Comparison of ENCODE assay signal across 8 cellular contexts in genomic region chr6:15245361-15246216, GRCh38.
DNase-seq lines count a peak whose midpoint lies in the region; ATAC-seq lines count a peak whose summit lies in the region.

JARID2 (plus strand) TSS chr6:15246069; CDS start chr6:15246540, 471 bp downstream.

- ATAC-seq in GM19324 (IDR thresholded peaks at IDR 0.05; ENCODE audit: low FRiP score, unreplicated experiment) (peak; percentile 61), HG03460 (IDR thresholded peaks at IDR 0.05; ENCODE audit: unreplicated experiment) (peak; percentile 51)

- H3K4me2 ChIP-seq in BLaER1, result peak within 1 kb of the TSS; percentile 93

- no peaks in the 10 kb centered on the region for H3K36me3 ChIP-seq in BLaER1

- H3K27ac ChIP-seq in BLaER1, result peak within 1 kb of the TSS; percentile 89
- peak within 1 kb of the TSS; percentile 94 for H3K27ac ChIP-seq in cingulate gyrus (ENCODE audit: low read depth, low read length)
- peak within 1 kb of the TSS; percentile 98 for H3K27ac ChIP-seq in layer of hippocampus (ENCODE audit: low read depth, low read length)

- DNase-seq in NCI-H526 (lab: John Stamatoyannopoulos, UW), result peak; percentile 95 to 98
- peak; percentile 98 for DNase-seq in activated CD4-positive, alpha-beta T cell treated with anti-CD3 and anti-CD28 coated beads for 48 hours
- peak; percentile 86 to 98 (median 90) for DNase-seq in stimulated activated CD4-positive, alpha-beta T cell treated with anti-CD3 and anti-CD28 coated beads, Interleukin-1b, Interleukin-23, amount 100 ng/mL, for 24 hours (ENCODE audit: low read depth in 4 of 4, low spot score in 1 of 4)

- H4K20me1 ChIP-seq in BLaER1, result peaks cover 38% of the 10 kb centered on the region

- peak within 1 kb of the TSS; percentile 88 for H3K9ac ChIP-seq in BLaER1

- no peaks in the 10 kb centered on the region for H3K9me3 ChIP-seq in BLaER1

- peak within 1 kb of the TSS; percentile 86 for H3K4me3 ChIP-seq in BLaER1

- H3K4me1 ChIP-seq in BLaER1, result peaks cover 38% of the 10 kb centered on the region

- H3K27me3 ChIP-seq in BLaER1 (no peaks in the 10 kb centered on the region), layer of hippocampus (ENCODE audit: control insufficient read depth, insufficient read depth, low read length) (no peaks in the 10 kb centered on the region)

Comparison
In these comparisons a context has a peak if more than half of its experiments do, and no peak if none do; other contexts are left out.
1. Peak in every context shown above with its lines: DNase-seq, ATAC-seq, H3K4me3 ChIP-seq and H3K27ac ChIP-seq.